28 cellular contexts compared by ENCODE assay signal in the genomic region with DNA sequence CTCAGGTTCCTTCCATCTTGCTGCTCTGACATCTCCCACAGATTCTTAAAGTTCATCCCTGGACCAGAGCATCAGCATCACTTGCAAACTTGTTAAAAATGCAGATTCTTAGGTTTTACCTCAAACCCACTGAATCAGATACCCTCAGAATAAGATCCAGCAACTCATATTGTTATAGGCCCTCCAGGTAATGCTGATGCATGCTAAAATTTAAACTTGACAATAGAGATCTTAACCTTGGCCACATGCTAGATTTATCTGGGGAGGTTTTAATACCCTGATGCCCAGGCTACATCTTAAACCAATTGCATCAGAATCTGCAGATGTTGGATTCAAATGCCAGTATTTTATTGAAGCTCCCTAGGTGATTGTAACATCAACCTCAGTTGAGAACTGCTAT.
"Had no signal": no experiment of that assay in that cellular context is flagged by ENCODE, and none has a peak within 500 bp of the region (broad histone marks: within the 10 kb centered on the region; RNA-seq: fewer than 3 reads in every experiment).

No MANE protein-coding gene starts in this region.

- H3K36me3 ChIP-seq: colonic mucosa, esophagus muscularis mucosa, esophagus squamous epithelium, gastrocnemius medialis, heart left ventricle, heart right ventricle had no signal

- ATAC-seq: effector memory CD8-positive, alpha-beta T cell; esophagus mucosa; foreskin keratinocyte; gastrocnemius medialis; gastroesophageal sphincter; heart left ventricle; heart right ventricle had no signal

- H3K27me3 ChIP-seq: colonic mucosa, dorsolateral prefrontal cortex, esophagus muscularis mucosa, esophagus squamous epithelium, gastrocnemius medialis, gastroesophageal sphincter, heart left ventricle, heart right ventricle had no signal

- H3K9me3 ChIP-seq: colonic mucosa, esophagus muscularis mucosa, esophagus squamous epithelium, gastrocnemius medialis had no signal

- H3K4me3 ChIP-seq: colonic mucosa, coronary artery, dorsolateral prefrontal cortex, esophagus muscularis mucosa, esophagus squamous epithelium, gastrocnemius medialis, gastroesophageal sphincter, heart left ventricle, heart right ventricle had no signal

- FAIRE-seq: colon, endometrium, endothelial cell of umbilical vein, frontal cortex had no signal

- H3K4me1 ChIP-seq: colonic mucosa, esophagus muscularis mucosa, esophagus squamous epithelium, foreskin keratinocyte, gastrocnemius medialis, gastroesophageal sphincter, heart left ventricle, heart right ventricle had no signal

- DNase-seq: colonic mucosa; cortex of kidney; dermis blood vessel endothelial cell; dorsolateral prefrontal cortex; effector CD4-positive, alpha-beta T cell; effector CD8-positive, alpha-beta T cell; effector memory CD4-positive, alpha-beta T cell; effector memory CD8-positive, alpha-beta T cell; endodermal cell; erythroblast; esophagus squamous epithelium; foreskin fibroblast; foreskin keratinocyte; foreskin melanocyte; gastrocnemius medialis; glutamatergic neuron; head of caudate nucleus; heart left ventricle; heart right ventricle had no signal

- H3K27ac ChIP-seq: colonic mucosa, coronary artery, dorsolateral prefrontal cortex, epithelial cell of prostate, esophagus muscularis mucosa, esophagus squamous epithelium, foreskin keratinocyte, gastrocnemius medialis, gastroesophageal sphincter, heart left ventricle, heart right ventricle had no signal
